ENCODE assay signal across 1 cellular context in genomic region chr10:112983444-112984056, GRCh38.
A peak's percentile ranks its signal among the peaks of the same experiment; 100 is the strongest.
TF ChIP-seq lines count a peak whose summit lies in the region.

No MANE protein-coding gene starts in this region.

TF ChIP-seq in HCT116, 20 proteins besides CTCF, POLR2A, EP300 and RAD21 (continued from another document):
- TF ChIP-seq POLR2AphosphoS5 (IDR thresholded peaks at IDR 0.05; ENCODE audit: low read depth, low read length), result peak; percentile 27
- no peak for TF ChIP-seq REST (IDR thresholded peaks at IDR 0.05; ENCODE audit: low read depth)
- TF ChIP-seq ZFX (IDR thresholded peaks at IDR 0.05), result no peak
